8 cellular contexts compared by ENCODE assay signal in the genomic region with DNA sequence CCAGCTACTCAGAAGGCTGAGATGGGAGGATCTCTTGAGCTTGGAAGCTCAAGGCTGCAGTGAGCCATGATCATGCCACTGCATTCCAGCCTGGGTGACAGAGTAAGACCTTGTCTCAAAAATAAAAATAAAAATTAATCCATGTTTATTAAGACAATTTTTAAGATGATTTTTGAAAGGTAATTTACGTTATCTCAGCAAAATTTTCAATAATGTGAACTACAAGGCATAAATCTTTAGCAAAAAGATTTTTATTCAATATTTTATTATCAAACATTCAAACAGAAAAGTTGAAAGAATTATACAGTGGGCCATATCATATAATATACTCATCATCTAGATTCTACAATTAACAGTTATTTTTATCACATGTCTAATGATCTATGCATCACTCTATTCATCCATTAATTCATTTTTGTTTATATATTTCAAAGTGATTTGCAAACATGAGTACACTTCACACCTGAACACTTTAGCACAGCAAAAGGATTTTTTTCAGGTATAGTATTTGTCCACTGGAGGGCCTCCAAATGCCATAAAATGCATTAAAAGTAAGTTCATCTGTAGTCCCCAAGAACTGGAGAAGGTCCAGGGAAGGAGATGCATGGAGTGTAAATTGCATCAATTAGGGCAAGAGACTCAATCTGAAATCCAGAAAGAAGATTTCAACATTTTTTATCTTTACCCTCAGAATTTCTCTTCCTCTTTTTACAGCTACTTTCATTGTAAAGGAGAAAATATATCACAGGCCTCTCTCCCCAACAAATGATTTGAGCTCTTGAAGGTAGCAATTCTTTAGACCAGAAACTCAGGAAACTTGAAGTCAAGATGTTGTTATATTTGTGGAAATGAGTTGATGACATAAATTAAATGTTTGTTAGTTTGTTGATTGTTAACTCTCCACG. TPM values are rescaled to one million over a fixed set of nuclear protein-coding genes. Genes with fewer than 3 reads are reported as not detected.
DNase-seq lines count a peak whose midpoint lies in the region; ATAC-seq and TF ChIP-seq lines count a peak whose summit lies in the region.

No MANE protein-coding gene starts in this region.

- H3K36me3 Mint-ChIP-seq in activated CD4-positive, alpha-beta T cell treated with anti-CD3 and anti-CD28 coated beads for 36 hours (ENCODE audit: low read depth): no peaks in the 10 kb centered on the region
- H3K36me3 Mint-ChIP-seq in brain: peaks cover 20% of the 10 kb centered on the region
- H3K36me3 Mint-ChIP-seq in activated CD4-positive, alpha-beta memory T cell treated with anti-CD3 and anti-CD28 coated beads for 36 hours: no peaks in the 10 kb centered on the region

- CTCF ChIA-PET in activated CD4-positive, alpha-beta T cell treated with anti-CD3 and anti-CD28 coated beads for 36 hours (lab: Charles Lee): interaction anchor here (0.7 to 6.8 kb wide), 30 partner anchors 20 to 585 kb away, joined by 3 to 70 read pairs (median 4); partner anchors contain the start of gene RSBN1L
- CTCF ChIA-PET in activated CD4-positive, alpha-beta memory T cell treated with anti-CD3 and anti-CD28 coated beads for 36 hours (lab: Charles Lee): interaction anchor here (0.7 to 12.6 kb wide), 25 partner anchors 8 to 1246 kb away, joined by 3 to 156 read pairs (median 5); partner anchors contain the start of genes RSBN1L and TMEM60

- POLR2A ChIA-PET in activated CD4-positive, alpha-beta T cell treated with anti-CD3 and anti-CD28 coated beads for 36 hours (lab: Charles Lee): interaction anchor here (0.6 kb wide), 1 partner anchor 174 kb away, joined by 9 read pairs; no protein-coding TSS in a partner anchor
- POLR2A ChIA-PET in activated CD4-positive, alpha-beta memory T cell treated with anti-CD3 and anti-CD28 coated beads for 36 hours (lab: Charles Lee): no interaction called here

- peak; percentile 72 to 81 for TF ChIP-seq CTCF in brain (conservative IDR thresholded peaks at IDR 0.05)

- H3K4me3 Mint-ChIP-seq in activated CD4-positive, alpha-beta T cell treated with anti-CD3 and anti-CD28 coated beads for 36 hours: no peak overlapping the region
- H3K4me3 Mint-ChIP-seq in brain: no peak overlapping the region
- no peak overlapping the region for H3K4me3 Mint-ChIP-seq in activated CD4-positive, alpha-beta memory T cell treated with anti-CD3 and anti-CD28 coated beads for 36 hours

- peak; percentile 63 for ATAC-seq in activated CD4-positive, alpha-beta T cell treated with anti-CD3 and anti-CD28 coated beads for 36 hours
- ATAC-seq in HG03159 (IDR thresholded peaks at IDR 0.05; ENCODE audit: unreplicated experiment): peak; percentile 52
- ATAC-seq in left lobe of liver: peak; percentile 83
- no peak for ATAC-seq in HG03097 (IDR thresholded peaks at IDR 0.05; ENCODE audit: low FRiP score, unreplicated experiment)

- no peaks in the 10 kb centered on the region for H3K27me3 Mint-ChIP-seq in activated CD4-positive, alpha-beta T cell treated with anti-CD3 and anti-CD28 coated beads for 36 hours
- no peaks in the 10 kb centered on the region for H3K27me3 Mint-ChIP-seq in brain
- no peaks in the 10 kb centered on the region for H3K27me3 Mint-ChIP-seq in activated CD4-positive, alpha-beta memory T cell treated with anti-CD3 and anti-CD28 coated beads for 36 hours

- intact Hi-C loops in activated CD4-positive, alpha-beta T cell treated with anti-CD3 and anti-CD28 coated beads for 36 hours (cut with DNase I, micrococcal nuclease): loop anchor here (1.0 to 10.0 kb wide), 6 partner anchors 102 to 1517 kb away; no protein-coding TSS in a partner anchor
- intact Hi-C loops in activated CD4-positive, alpha-beta memory T cell treated with anti-CD3 and anti-CD28 coated beads for 36 hours (cut with micrococcal nuclease): loop anchor here (1.0 to 5.0 kb wide), 3 partner anchors 102 to 383 kb away; no protein-coding TSS in a partner anchor

- no peak for DNase-seq in activated CD4-positive, alpha-beta T cell treated with anti-CD3 and anti-CD28 coated beads for 36 hours
- DNase-seq in activated CD4-positive, alpha-beta T cell treated with anti-CD3 and anti-CD28 coated beads, Interleukin-2, amount 50 U/mL, for 1 hour: no peak
- peak; percentile 71 for DNase-seq in NCI-H748 (lab: John Stamatoyannopoulos, UW; ENCODE audit: unreplicated experiment)
- no peak for DNase-seq in left lobe of liver (ENCODE audit: low spot score)
- DNase-seq in activated CD4-positive, alpha-beta memory T cell treated with anti-CD3 and anti-CD28 coated beads for 36 hours: no peak

- no peaks in the 10 kb centered on the region for H3K4me1 Mint-ChIP-seq in activated CD4-positive, alpha-beta T cell treated with anti-CD3 and anti-CD28 coated beads for 36 hours
- H3K4me1 Mint-ChIP-seq in brain: no peaks in the 10 kb centered on the region
- no peaks in the 10 kb centered on the region for H3K4me1 Mint-ChIP-seq in activated CD4-positive, alpha-beta memory T cell treated with anti-CD3 and anti-CD28 coated beads for 36 hours (ENCODE audit: low read depth)

- H3K9me3 Mint-ChIP-seq in activated CD4-positive, alpha-beta T cell treated with anti-CD3 and anti-CD28 coated beads for 36 hours (ENCODE audit: low read depth): no peaks in the 10 kb centered on the region
- H3K9me3 Mint-ChIP-seq in brain: no peaks in the 10 kb centered on the region
- no peaks in the 10 kb centered on the region for H3K9me3 Mint-ChIP-seq in activated CD4-positive, alpha-beta memory T cell treated with anti-CD3 and anti-CD28 coated beads for 36 hours

- no peak overlapping the region for H3K27ac Mint-ChIP-seq in activated CD4-positive, alpha-beta T cell treated with anti-CD3 and anti-CD28 coated beads for 36 hours
- peak overlapping the region in 2 of 5 experiments; percentile 30 to 35 for H3K27ac Mint-ChIP-seq in brain
- H3K27ac Mint-ChIP-seq in activated CD4-positive, alpha-beta memory T cell treated with anti-CD3 and anti-CD28 coated beads for 36 hours: no peak overlapping the region

RNA-seq across cellular contexts. Expression of gene RSBN1L, which starts 38.6 kb away (rescaled TPM):
- 10 to 100 TPM; 21.0 to 26.3 TPM for total RNA-seq in activated CD4-positive, alpha-beta T cell treated with anti-CD3 and anti-CD28 coated beads for 36 hours
- polyA plus RNA-seq in brain (ENCODE audit: insufficient read depth, low read depth, low replicate concordance): 10.2 TPM
- total RNA-seq in left lobe of liver: 7.4 TPM
- 10 to 100 TPM; 18.5 to 21.1 TPM for total RNA-seq in activated CD4-positive, alpha-beta memory T cell treated with anti-CD3 and anti-CD28 coated beads for 36 hours
